In the genomic region with DNA sequence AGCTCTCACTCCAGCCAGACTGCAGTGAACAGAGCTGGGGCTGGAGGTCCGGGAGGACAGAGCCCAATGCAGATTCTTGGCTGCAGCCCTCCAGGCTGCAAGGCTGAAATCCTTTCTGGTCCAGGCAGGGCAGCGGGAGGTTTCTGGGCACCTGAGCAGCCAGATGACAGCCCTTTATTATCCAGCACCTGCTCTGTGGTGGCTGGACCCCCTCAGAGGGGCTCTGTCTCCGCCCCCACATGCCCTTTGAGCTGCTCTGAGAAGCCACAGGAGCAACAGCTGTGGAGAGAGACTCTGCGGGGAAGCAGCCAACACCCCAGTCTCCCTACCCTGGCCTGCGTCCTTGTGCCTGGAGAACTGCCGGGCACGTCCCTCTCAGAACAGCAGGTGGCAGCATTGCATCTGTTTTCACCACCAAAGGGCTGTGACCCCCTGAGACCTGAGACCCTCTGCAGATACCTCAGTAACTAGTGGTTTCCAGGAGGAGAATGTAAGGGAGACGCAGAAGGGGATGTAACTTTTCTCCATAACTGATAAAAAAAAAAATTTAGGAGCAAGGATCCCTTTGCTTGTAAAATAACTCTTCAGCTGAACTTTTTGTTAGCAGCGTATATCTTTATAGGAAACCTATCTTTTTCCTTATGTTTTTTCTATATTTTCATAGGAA, we compare ENCODE assay signal across 1 cellular context.
TF ChIP-seq lines count a peak whose summit lies in the region.

No MANE protein-coding gene starts in this region.

TF ChIP-seq in GM23338, 12 proteins besides CTCF, POLR2A, EP300 and RAD21 (continued from another document):
- TF ChIP-seq, protein P1, sequence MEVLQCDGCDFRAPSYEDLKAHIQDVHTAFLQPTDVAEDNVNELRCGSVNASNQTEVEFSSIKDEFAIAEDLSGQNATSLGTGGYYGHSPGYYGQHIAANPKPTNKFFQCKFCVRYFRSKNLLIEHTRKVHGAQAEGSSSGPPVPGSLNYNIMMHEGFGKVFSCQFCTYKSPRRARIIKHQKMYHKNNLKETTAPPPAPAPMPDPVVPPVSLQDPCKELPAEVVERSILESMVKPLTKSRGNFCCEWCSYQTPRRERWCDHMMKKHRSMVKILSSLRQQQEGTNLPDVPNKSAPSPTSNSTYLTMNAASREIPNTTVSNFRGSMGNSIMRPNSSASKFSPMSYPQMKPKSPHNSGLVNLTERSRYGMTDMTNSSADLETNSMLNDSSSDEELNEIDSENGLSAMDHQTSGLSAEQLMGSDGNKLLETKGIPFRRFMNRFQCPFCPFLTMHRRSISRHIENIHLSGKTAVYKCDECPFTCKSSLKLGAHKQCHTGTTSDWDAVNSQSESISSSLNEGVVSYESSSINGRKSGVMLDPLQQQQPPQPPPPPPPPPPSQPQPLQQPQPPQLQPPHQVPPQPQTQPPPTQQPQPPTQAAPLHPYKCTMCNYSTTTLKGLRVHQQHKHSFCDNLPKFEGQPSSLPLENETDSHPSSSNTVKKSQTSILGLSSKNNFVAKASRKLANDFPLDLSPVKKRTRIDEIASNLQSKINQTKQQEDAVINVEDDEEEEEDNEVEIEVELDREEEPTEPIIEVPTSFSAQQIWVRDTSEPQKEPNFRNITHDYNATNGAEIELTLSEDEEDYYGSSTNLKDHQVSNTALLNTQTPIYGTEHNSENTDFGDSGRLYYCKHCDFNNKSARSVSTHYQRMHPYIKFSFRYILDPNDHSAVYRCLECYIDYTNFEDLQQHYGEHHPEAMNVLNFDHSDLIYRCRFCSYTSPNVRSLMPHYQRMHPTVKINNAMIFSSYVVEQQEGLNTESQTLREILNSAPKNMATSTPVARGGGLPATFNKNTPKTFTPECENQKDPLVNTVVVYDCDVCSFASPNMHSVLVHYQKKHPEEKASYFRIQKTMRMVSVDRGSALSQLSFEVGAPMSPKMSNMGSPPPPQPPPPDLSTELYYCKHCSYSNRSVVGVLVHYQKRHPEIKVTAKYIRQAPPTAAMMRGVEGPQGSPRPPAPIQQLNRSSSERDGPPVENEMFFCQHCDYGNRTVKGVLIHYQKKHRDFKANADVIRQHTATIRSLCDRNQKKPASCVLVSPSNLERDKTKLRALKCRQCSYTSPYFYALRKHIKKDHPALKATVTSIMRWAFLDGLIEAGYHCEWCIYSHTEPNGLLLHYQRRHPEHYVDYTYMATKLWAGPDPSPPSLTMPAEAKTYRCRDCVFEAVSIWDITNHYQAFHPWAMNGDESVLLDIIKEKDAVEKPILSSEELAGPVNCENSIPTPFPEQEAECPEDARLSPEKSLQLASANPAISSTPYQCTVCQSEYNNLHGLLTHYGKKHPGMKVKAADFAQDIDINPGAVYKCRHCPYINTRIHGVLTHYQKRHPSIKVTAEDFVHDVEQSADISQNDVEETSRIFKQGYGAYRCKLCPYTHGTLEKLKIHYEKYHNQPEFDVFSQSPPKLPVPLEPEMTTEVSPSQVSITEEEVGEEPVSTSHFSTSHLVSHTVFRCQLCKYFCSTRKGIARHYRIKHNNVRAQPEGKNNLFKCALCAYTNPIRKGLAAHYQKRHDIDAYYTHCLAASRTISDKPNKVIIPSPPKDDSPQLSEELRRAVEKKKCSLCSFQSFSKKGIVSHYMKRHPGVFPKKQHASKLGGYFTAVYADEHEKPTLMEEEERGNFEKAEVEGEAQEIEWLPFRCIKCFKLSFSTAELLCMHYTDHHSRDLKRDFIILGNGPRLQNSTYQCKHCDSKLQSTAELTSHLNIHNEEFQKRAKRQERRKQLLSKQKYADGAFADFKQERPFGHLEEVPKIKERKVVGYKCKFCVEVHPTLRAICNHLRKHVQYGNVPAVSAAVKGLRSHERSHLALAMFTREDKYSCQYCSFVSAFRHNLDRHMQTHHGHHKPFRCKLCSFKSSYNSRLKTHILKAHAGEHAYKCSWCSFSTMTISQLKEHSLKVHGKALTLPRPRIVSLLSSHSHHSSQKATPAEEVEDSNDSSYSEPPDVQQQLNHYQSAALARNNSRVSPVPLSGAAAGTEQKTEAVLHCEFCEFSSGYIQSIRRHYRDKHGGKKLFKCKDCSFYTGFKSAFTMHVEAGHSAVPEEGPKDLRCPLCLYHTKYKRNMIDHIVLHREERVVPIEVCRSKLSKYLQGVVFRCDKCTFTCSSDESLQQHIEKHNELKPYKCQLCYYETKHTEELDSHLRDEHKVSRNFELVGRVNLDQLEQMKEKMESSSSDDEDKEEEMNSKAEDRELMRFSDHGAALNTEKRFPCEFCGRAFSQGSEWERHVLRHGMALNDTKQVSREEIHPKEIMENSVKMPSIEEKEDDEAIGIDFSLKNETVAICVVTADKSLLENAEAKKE (CRISPR knock-in tag; IDR thresholded peaks at IDR 0.05), result no peak
- TF ChIP-seq JUNB (IDR thresholded peaks at IDR 0.05; ENCODE audit: unreplicated experiment), result no peak
- TF ChIP-seq ZNF331 (CRISPR knock-in tag; IDR thresholded peaks at IDR 0.05; ENCODE audit: low read depth), result no peak
- TF ChIP-seq NANOG (IDR thresholded peaks at IDR 0.05; ENCODE audit: borderline replicate concordance), result no peak
- TF ChIP-seq, protein P2, sequence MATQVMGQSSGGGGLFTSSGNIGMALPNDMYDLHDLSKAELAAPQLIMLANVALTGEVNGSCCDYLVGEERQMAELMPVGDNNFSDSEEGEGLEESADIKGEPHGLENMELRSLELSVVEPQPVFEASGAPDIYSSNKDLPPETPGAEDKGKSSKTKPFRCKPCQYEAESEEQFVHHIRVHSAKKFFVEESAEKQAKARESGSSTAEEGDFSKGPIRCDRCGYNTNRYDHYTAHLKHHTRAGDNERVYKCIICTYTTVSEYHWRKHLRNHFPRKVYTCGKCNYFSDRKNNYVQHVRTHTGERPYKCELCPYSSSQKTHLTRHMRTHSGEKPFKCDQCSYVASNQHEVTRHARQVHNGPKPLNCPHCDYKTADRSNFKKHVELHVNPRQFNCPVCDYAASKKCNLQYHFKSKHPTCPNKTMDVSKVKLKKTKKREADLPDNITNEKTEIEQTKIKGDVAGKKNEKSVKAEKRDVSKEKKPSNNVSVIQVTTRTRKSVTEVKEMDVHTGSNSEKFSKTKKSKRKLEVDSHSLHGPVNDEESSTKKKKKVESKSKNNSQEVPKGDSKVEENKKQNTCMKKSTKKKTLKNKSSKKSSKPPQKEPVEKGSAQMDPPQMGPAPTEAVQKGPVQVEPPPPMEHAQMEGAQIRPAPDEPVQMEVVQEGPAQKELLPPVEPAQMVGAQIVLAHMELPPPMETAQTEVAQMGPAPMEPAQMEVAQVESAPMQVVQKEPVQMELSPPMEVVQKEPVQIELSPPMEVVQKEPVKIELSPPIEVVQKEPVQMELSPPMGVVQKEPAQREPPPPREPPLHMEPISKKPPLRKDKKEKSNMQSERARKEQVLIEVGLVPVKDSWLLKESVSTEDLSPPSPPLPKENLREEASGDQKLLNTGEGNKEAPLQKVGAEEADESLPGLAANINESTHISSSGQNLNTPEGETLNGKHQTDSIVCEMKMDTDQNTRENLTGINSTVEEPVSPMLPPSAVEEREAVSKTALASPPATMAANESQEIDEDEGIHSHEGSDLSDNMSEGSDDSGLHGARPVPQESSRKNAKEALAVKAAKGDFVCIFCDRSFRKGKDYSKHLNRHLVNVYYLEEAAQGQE (IDR thresholded peaks at IDR 0.05; ENCODE audit: unreplicated experiment), result no peak
- TF ChIP-seq, protein P3, sequence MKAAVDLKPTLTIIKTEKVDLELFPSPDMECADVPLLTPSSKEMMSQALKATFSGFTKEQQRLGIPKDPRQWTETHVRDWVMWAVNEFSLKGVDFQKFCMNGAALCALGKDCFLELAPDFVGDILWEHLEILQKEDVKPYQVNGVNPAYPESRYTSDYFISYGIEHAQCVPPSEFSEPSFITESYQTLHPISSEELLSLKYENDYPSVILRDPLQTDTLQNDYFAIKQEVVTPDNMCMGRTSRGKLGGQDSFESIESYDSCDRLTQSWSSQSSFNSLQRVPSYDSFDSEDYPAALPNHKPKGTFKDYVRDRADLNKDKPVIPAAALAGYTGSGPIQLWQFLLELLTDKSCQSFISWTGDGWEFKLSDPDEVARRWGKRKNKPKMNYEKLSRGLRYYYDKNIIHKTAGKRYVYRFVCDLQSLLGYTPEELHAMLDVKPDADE (IDR thresholded peaks at IDR 0.05), result no peak
- TF ChIP-seq POLR2AphosphoS5 (IDR thresholded peaks at IDR 0.05; ENCODE audit: low read depth), result no peak
- no peak for TF ChIP-seq STAT1 (IDR thresholded peaks at IDR 0.05; ENCODE audit: unreplicated experiment)
- no peak for TF ChIP-seq EZH2phosphoT487 (IDR thresholded peaks at IDR 0.05; ENCODE audit: unreplicated experiment)
- TF ChIP-seq CREB1 (CRISPR knock-in tag; IDR thresholded peaks at IDR 0.05; ENCODE audit: low read depth), result no peak
